In genomic region chr13:95251641-95252040, GRCh38 we compare ENCODE assay signal across 19 cellular contexts. TPM values are rescaled to one million over a fixed set of nuclear protein-coding genes. Genes with fewer than 3 reads are reported as not detected.
DNase-seq lines count a peak whose midpoint lies in the region; ATAC-seq and TF ChIP-seq lines count a peak whose summit lies in the region.
"Had no signal": no experiment of that assay in that cellular context is flagged by ENCODE, and none has a peak within 500 bp of the region (broad histone marks: within the 10 kb centered on the region; RNA-seq: fewer than 3 reads in every experiment).

No MANE protein-coding gene starts in this region.

- no peaks in the 10 kb centered on the region for H3K9me3 ChIP-seq in breast epithelium

- no peak overlapping the region for H3K4me3 Mint-ChIP-seq in activated T-helper 17 cell treated with anti-CD3 and anti-CD28 coated beads, Interleukin-2, amount 50 U/mL, for 72 hours
- H3K4me3 Mint-ChIP-seq: activated CD4-positive, alpha-beta memory T cell treated with anti-CD3 and anti-CD28 coated beads, Interleukin-2, amount 10 ng/mL, durations not matched to agents 7 days and 5 days; brain; CD4-positive, CD25-positive, alpha-beta regulatory T cell; neural crest cell had no signal

- no peak for TF ChIP-seq POLR2A in breast epithelium (IDR thresholded peaks at IDR 0.05)

- intact Hi-C loops in breast epithelium (cut with DNase I; ENCODE audit: low total_unique reads) (no loop called here), posterior cingulate gyrus (cut with DNase I) (no loop called here)

- H3K27ac ChIP-seq in breast epithelium, result no peak overlapping the region
- H3K27ac ChIP-seq: 22Rv1 had no signal

- ATAC-seq in activated CD4-positive, CD25-positive, alpha-beta regulatory T cell treated with anti-CD3 and anti-CD28 coated beads, Interleukin-2, amount 50 U/mL, for 24 hours, result peak; percentile 28 to 48
- ATAC-seq in HG02938 (IDR thresholded peaks at IDR 0.05; ENCODE audit: unreplicated experiment), result peak; percentile 43
- no peak for ATAC-seq in activated T-helper 17 cell treated with anti-CD3 and anti-CD28 coated beads, Interleukin-2, amount 50 U/mL, for 72 hours (replicated peaks)
- no peak for ATAC-seq in HG03521 (IDR thresholded peaks at IDR 0.05; ENCODE audit: unreplicated experiment)
- ATAC-seq: sciatic nerve had no signal

- no peak for DNase-seq in activated CD4-positive, CD25-positive, alpha-beta regulatory T cell treated with anti-CD3 and anti-CD28 coated beads, Interleukin-2, amount 50 U/mL, for 72 hours
- DNase-seq in breast epithelium (ENCODE audit: low spot score in 2 of 2) (no peak), posterior cingulate gyrus (no peak)
- no peak for DNase-seq in central memory CD4-positive, alpha-beta T cell
- DNase-seq: activated CD4-positive, alpha-beta memory T cell treated with anti-CD3 and anti-CD28 coated beads, Interleukin-2, amount 10 ng/mL, durations not matched to agents 7 days and 5 days; activated effector memory CD4-positive, alpha-beta T cell treated with Interleukin-2 at 50 U/mL for 16 hours; CD4-positive, CD25-positive, alpha-beta regulatory T cell; foreskin melanocyte; mammary epithelial cell; stimulated activated CD4-positive, alpha-beta T cell treated with anti-CD3 and anti-CD28 coated beads, Interleukin-4, amount 100 ng/mL, for 24 hours; stimulated activated naive CD4-positive, alpha-beta T cell had no signal

- peak overlapping the region; percentile 51 for H3K27ac Mint-ChIP-seq in activated T-helper 17 cell treated with anti-CD3 and anti-CD28 coated beads, Interleukin-2, amount 50 U/mL, for 72 hours
- H3K27ac Mint-ChIP-seq: activated CD4-positive, alpha-beta memory T cell treated with anti-CD3 and anti-CD28 coated beads, Interleukin-2, amount 10 ng/mL, durations not matched to agents 7 days and 5 days; brain had no signal

- no peak overlapping the region for H3K4me3 ChIP-seq in breast epithelium

- no peaks in the 10 kb centered on the region for H3K9me3 Mint-ChIP-seq in activated T-helper 17 cell treated with anti-CD3 and anti-CD28 coated beads, Interleukin-2, amount 50 U/mL, for 72 hours
- H3K9me3 Mint-ChIP-seq: activated CD4-positive, alpha-beta memory T cell treated with anti-CD3 and anti-CD28 coated beads, Interleukin-2, amount 10 ng/mL, durations not matched to agents 7 days and 5 days; brain had no signal

- no peaks in the 10 kb centered on the region for H3K4me1 Mint-ChIP-seq in activated T-helper 17 cell treated with anti-CD3 and anti-CD28 coated beads, Interleukin-2, amount 50 U/mL, for 72 hours
- H3K4me1 Mint-ChIP-seq: activated CD4-positive, alpha-beta memory T cell treated with anti-CD3 and anti-CD28 coated beads, Interleukin-2, amount 10 ng/mL, durations not matched to agents 7 days and 5 days; brain; neural crest cell had no signal

- no peaks in the 10 kb centered on the region for H3K4me1 ChIP-seq in breast epithelium

- no peak for TF ChIP-seq CTCF in breast epithelium (IDR thresholded peaks at IDR 0.05)

- peaks cover 9% of the 10 kb centered on the region for H3K36me3 Mint-ChIP-seq in activated T-helper 17 cell treated with anti-CD3 and anti-CD28 coated beads, Interleukin-2, amount 50 U/mL, for 72 hours (ENCODE audit: low read depth)

- peaks cover 0 to 18% of the 10 kb centered on the region in 2 donors for H3K27me3 ChIP-seq in breast epithelium

- H3K36me3 ChIP-seq in breast epithelium, result no peaks in the 10 kb centered on the region

- no peaks in the 10 kb centered on the region for H3K27me3 Mint-ChIP-seq in activated T-helper 17 cell treated with anti-CD3 and anti-CD28 coated beads, Interleukin-2, amount 50 U/mL, for 72 hours
- H3K27me3 Mint-ChIP-seq: activated CD4-positive, alpha-beta memory T cell treated with anti-CD3 and anti-CD28 coated beads, Interleukin-2, amount 10 ng/mL, durations not matched to agents 7 days and 5 days; CD4-positive, CD25-positive, alpha-beta regulatory T cell had no signal

RNA-seq across cellular contexts. Expression of gene ABCC4, which starts 49.6 kb away (rescaled TPM):
- total RNA-seq in activated T-helper 17 cell treated with anti-CD3 and anti-CD28 coated beads, Interleukin-2, amount 50 U/mL, for 72 hours, result 10 to 100 TPM in 1 of 2 donors, 1 to 10 TPM in 1; 6.5 to 14.4 TPM
- 1 to 10 TPM; 4.1 to 6.2 (median 4.5) TPM for total RNA-seq in breast epithelium

Comparison
In these comparisons a context has a peak if more than half of its experiments do, and no peak if none do; other contexts are left out.
1. ATAC-seq: peak in activated CD4-positive, CD25-positive, alpha-beta regulatory T cell treated with anti-CD3 and anti-CD28 coated beads, Interleukin-2, amount 50 U/mL, for 24 hours (2 of 2) and HG02938 (single experiment); none in activated T-helper 17 cell treated with anti-CD3 and anti-CD28 coated beads, Interleukin-2, amount 50 U/mL, for 72 hours (single experiment) and HG03521 (single experiment).